ENCODE assay signal across 38 cellular contexts in genomic region chr1:41056907-41057306, GRCh38. TPM values are rescaled to one million over a fixed set of nuclear protein-coding genes. Genes with fewer than 3 reads are reported as not detected.
"Had no signal": no experiment of that assay in that cellular context is flagged by ENCODE, and none has a peak within 500 bp of the region (broad histone marks: within the 10 kb centered on the region; RNA-seq: fewer than 3 reads in every experiment).

No MANE protein-coding gene starts in this region.

- H3K4me3 ChIP-seq: adrenal gland, body of pancreas, coronary artery, dorsolateral prefrontal cortex, esophagus muscularis mucosa, gastrocnemius medialis, heart left ventricle had no signal

- H3K9me3 Mint-ChIP-seq: activated CD4-positive, alpha-beta memory T cell treated with anti-CD3 and anti-CD28 coated beads for 36 hours; activated CD4-positive, alpha-beta T cell treated with anti-CD3 and anti-CD28 coated beads, Interleukin-2, amount 10 ng/mL, durations not matched to agents 24 days and 14 days; activated naive CD4-positive, alpha-beta T cell treated with anti-CD3 and anti-CD28 coated beads for 36 hours; activated naive CD4-positive, alpha-beta T cell treated with anti-CD3 and anti-CD28 coated beads, Interleukin-2, amount 50 U/mL, for 24 hours; activated naive CD8-positive, alpha-beta T cell treated with anti-CD3 and anti-CD28 coated beads for 36 hours; activated naive CD8-positive, alpha-beta T cell treated with anti-CD3 and anti-CD28 coated beads, Interleukin-2, amount 50 U/mL, for 24 hours; activated T-helper 1 cell treated with anti-CD3 and anti-CD28 coated beads, Interleukin-12 subunit alpha, Interleukin-12 subunit beta, Interleukin-2, Interleukin-4 antibody, amounts not matched to agents 30 ng/mL and 10 ng/mL and 1 ng/mL, durations not matched to agents 14 hours and 24 hours and 36 hours; activated T-helper 2 cell treated with anti-CD3 and anti-CD28 coated beads, Interferon-gamma antibody, Interleukin-2, Interleukin-4, amounts not matched to agents 10 μg/mL and 5 μg/mL and 100 μg/mL, durations not matched to agents 14 hours and 24 hours and 36 hours; central memory CD8-positive, alpha-beta T cell; dendritic cell treated with granulocyte-macrophage colony-stimulating factor and Interleukin-4, amounts not matched to agents 40 ng/mL and 50 ng/mL, for 4 days; effector memory CD8-positive, alpha-beta T cell; T-helper 2 cell treated with Interferon-gamma antibody and Interleukin-4, amounts not matched to agents 5 μg/mL and 100 μg/mL, for 36 hours had no signal

- H3K9me3 ChIP-seq: adrenal gland, body of pancreas, gastrocnemius medialis had no signal

- H3K27me3 Mint-ChIP-seq: activated CD4-positive, alpha-beta memory T cell treated with anti-CD3 and anti-CD28 coated beads for 36 hours; activated CD4-positive, alpha-beta T cell treated with anti-CD3 and anti-CD28 coated beads for 36 hours; activated CD4-positive, alpha-beta T cell treated with anti-CD3 and anti-CD28 coated beads, Interleukin-2, amount 10 ng/mL, durations not matched to agents 24 days and 14 days; activated CD8-positive, alpha-beta memory T cell treated with anti-CD3 and anti-CD28 coated beads, Interleukin-2, amount 10 ng/mL, durations not matched to agents 7 days and 5 days; activated naive CD4-positive, alpha-beta T cell treated with anti-CD3 and anti-CD28 coated beads, Interleukin-2, amount 50 U/mL, for 24 hours; activated naive CD8-positive, alpha-beta T cell treated with anti-CD3 and anti-CD28 coated beads for 36 hours; activated naive CD8-positive, alpha-beta T cell treated with anti-CD3 and anti-CD28 coated beads, Interleukin-2, amount 50 U/mL, for 24 hours; central memory CD8-positive, alpha-beta T cell; dendritic cell treated with granulocyte-macrophage colony-stimulating factor and Interleukin-4, amounts not matched to agents 40 ng/mL and 50 ng/mL, for 4 days; effector memory CD8-positive, alpha-beta T cell; T-helper 17 cell had no signal

- H3K4me1 Mint-ChIP-seq: activated CD4-positive, alpha-beta T cell treated with anti-CD3 and anti-CD28 coated beads for 36 hours; activated CD4-positive, alpha-beta T cell treated with anti-CD3 and anti-CD28 coated beads, Interleukin-2, amount 10 ng/mL, durations not matched to agents 24 days and 14 days; activated CD8-positive, alpha-beta memory T cell treated with anti-CD3 and anti-CD28 coated beads, Interleukin-2, amount 10 ng/mL, durations not matched to agents 7 days and 5 days; activated naive CD4-positive, alpha-beta T cell treated with anti-CD3 and anti-CD28 coated beads, Interleukin-2, amount 50 U/mL, for 24 hours; activated naive CD8-positive, alpha-beta T cell treated with anti-CD3 and anti-CD28 coated beads for 36 hours; activated naive CD8-positive, alpha-beta T cell treated with anti-CD3 and anti-CD28 coated beads, Interleukin-2, amount 50 U/mL, for 24 hours; central memory CD8-positive, alpha-beta T cell had no signal

- H3K36me3 ChIP-seq: adrenal gland had no signal

- H3K27ac Mint-ChIP-seq: activated CD4-positive, alpha-beta memory T cell treated with anti-CD3 and anti-CD28 coated beads for 36 hours; activated CD4-positive, alpha-beta T cell treated with anti-CD3 and anti-CD28 coated beads for 36 hours; activated CD4-positive, alpha-beta T cell treated with anti-CD3 and anti-CD28 coated beads, Interleukin-2, amount 10 ng/mL, durations not matched to agents 24 days and 14 days; activated CD8-positive, alpha-beta memory T cell treated with anti-CD3 and anti-CD28 coated beads, Interleukin-2, amount 10 ng/mL, durations not matched to agents 7 days and 5 days; activated CD8-positive, alpha-beta T cell treated with anti-CD3 and anti-CD28 coated beads, Interleukin-2, amount 10 ng/mL, durations not matched to agents 7 days and 5 days; activated naive CD4-positive, alpha-beta T cell treated with anti-CD3 and anti-CD28 coated beads for 36 hours; activated naive CD4-positive, alpha-beta T cell treated with anti-CD3 and anti-CD28 coated beads, Interleukin-2, amount 50 U/mL, for 24 hours; activated naive CD8-positive, alpha-beta T cell treated with anti-CD3 and anti-CD28 coated beads for 36 hours; activated naive CD8-positive, alpha-beta T cell treated with anti-CD3 and anti-CD28 coated beads, Interleukin-2, amount 50 U/mL, for 24 hours; activated T-helper 1 cell treated with anti-CD3 and anti-CD28 coated beads, Interleukin-12 subunit alpha, Interleukin-12 subunit beta, Interleukin-2, Interleukin-4 antibody, amounts not matched to agents 30 ng/mL and 10 ng/mL and 1 ng/mL, durations not matched to agents 14 hours and 24 hours and 36 hours; activated T-helper 2 cell treated with anti-CD3 and anti-CD28 coated beads, Interferon-gamma antibody, Interleukin-2, Interleukin-4, amounts not matched to agents 10 μg/mL and 5 μg/mL and 100 μg/mL, durations not matched to agents 14 hours and 24 hours and 36 hours; dendritic cell treated with granulocyte-macrophage colony-stimulating factor and Interleukin-4, amounts not matched to agents 40 ng/mL and 50 ng/mL, for 4 days; effector memory CD8-positive, alpha-beta T cell; T-helper 17 cell; T-helper 2 cell treated with Interferon-gamma antibody and Interleukin-4, amounts not matched to agents 5 μg/mL and 100 μg/mL, for 36 hours had no signal

- DNase-seq: activated CD4-positive, alpha-beta memory T cell treated with anti-CD3 and anti-CD28 coated beads for 36 hours; activated CD4-positive, alpha-beta T cell treated with anti-CD3 and anti-CD28 coated beads for 36 hours; activated CD4-positive, CD25-positive, alpha-beta regulatory T cell; activated CD4-positive, CD25-positive, alpha-beta regulatory T cell treated with anti-CD3 and anti-CD28 coated beads, Interleukin-2, amount 50 U/mL, for 72 hours; activated CD8-positive, alpha-beta memory T cell treated with anti-CD3 and anti-CD28 coated beads, Interleukin-2, amount 10 ng/mL, durations not matched to agents 7 days and 5 days; activated CD8-positive, alpha-beta memory T cell treated with anti-CD3 and anti-CD28 coated beads, Interleukin-2, amount 50 U/mL, for 4 hours; activated CD8-positive, alpha-beta T cell treated with anti-CD3 and anti-CD28 coated beads, Interleukin-2, amount 10 ng/mL, durations not matched to agents 7 days and 5 days; activated effector memory CD4-positive, alpha-beta T cell treated with anti-CD3 and anti-CD28 coated beads, Interleukin-2, amount 50 U/mL, for 16 hours; activated naive CD4-positive, alpha-beta T cell treated with anti-CD3 and anti-CD28 coated beads for 36 hours; activated naive CD8-positive, alpha-beta T cell treated with anti-CD3 and anti-CD28 coated beads for 36 hours; activated naive CD8-positive, alpha-beta T cell treated with anti-CD3 and anti-CD28 coated beads, Interleukin-2, amount 50 U/mL, for 24 hours; activated T-cell treated with anti-CD3 and anti-CD28 coated beads, Interleukin-2, amount 50 U/mL, for 1 hour; activated T-cell treated with anti-CD3 and anti-CD28 coated beads, Interleukin-2, amount 50 U/mL, for 48 hours; adrenal gland; amygdala; aorta; body of pancreas; dorsolateral prefrontal cortex; effector CD4-positive, alpha-beta T cell; effector memory CD8-positive, alpha-beta T cell; erythroblast; foreskin keratinocyte; gastrocnemius medialis; glutamatergic neuron; heart left ventricle; T-helper 1 cell; T-helper 17 cell; T1000; WERI-Rb-1 had no signal

- ATAC-seq: activated CD4-positive, alpha-beta T cell treated with anti-CD3 and anti-CD28 coated beads for 36 hours; activated CD8-positive, alpha-beta memory T cell treated with anti-CD3 and anti-CD28 coated beads, Interleukin-2, amount 10 ng/mL, durations not matched to agents 7 days and 5 days; activated CD8-positive, alpha-beta T cell treated with anti-CD3 and anti-CD28 coated beads, Interleukin-2, amount 10 ng/mL, durations not matched to agents 7 days and 5 days; activated naive CD8-positive, alpha-beta T cell treated with anti-CD3 and anti-CD28 coated beads, Interleukin-2, amount 50 U/mL, for 24 hours; body of pancreas; effector memory CD8-positive, alpha-beta T cell; foreskin keratinocyte; gastrocnemius medialis; heart left ventricle; T-helper 17 cell had no signal

- H3K27me3 ChIP-seq: adrenal gland, body of pancreas, dorsolateral prefrontal cortex, esophagus muscularis mucosa, foreskin keratinocyte, gastrocnemius medialis, heart left ventricle had no signal

- H3K4me3 Mint-ChIP-seq: activated CD4-positive, alpha-beta memory T cell treated with anti-CD3 and anti-CD28 coated beads for 36 hours; activated CD4-positive, alpha-beta T cell treated with anti-CD3 and anti-CD28 coated beads for 36 hours; activated CD4-positive, alpha-beta T cell treated with anti-CD3 and anti-CD28 coated beads, Interleukin-2, amount 10 ng/mL, durations not matched to agents 24 days and 14 days; activated CD8-positive, alpha-beta memory T cell treated with anti-CD3 and anti-CD28 coated beads, Interleukin-2, amount 10 ng/mL, durations not matched to agents 7 days and 5 days; activated CD8-positive, alpha-beta T cell treated with anti-CD3 and anti-CD28 coated beads, Interleukin-2, amount 10 ng/mL, durations not matched to agents 7 days and 5 days; activated naive CD4-positive, alpha-beta T cell treated with anti-CD3 and anti-CD28 coated beads for 36 hours; activated naive CD4-positive, alpha-beta T cell treated with anti-CD3 and anti-CD28 coated beads, Interleukin-2, amount 50 U/mL, for 24 hours; activated naive CD8-positive, alpha-beta T cell treated with anti-CD3 and anti-CD28 coated beads for 36 hours; activated naive CD8-positive, alpha-beta T cell treated with anti-CD3 and anti-CD28 coated beads, Interleukin-2, amount 50 U/mL, for 24 hours; activated T-helper 1 cell treated with anti-CD3 and anti-CD28 coated beads, Interleukin-12 subunit alpha, Interleukin-12 subunit beta, Interleukin-2, Interleukin-4 antibody, amounts not matched to agents 30 ng/mL and 10 ng/mL and 1 ng/mL, durations not matched to agents 14 hours and 24 hours and 36 hours; central memory CD8-positive, alpha-beta T cell; dendritic cell treated with granulocyte-macrophage colony-stimulating factor and Interleukin-4, amounts not matched to agents 40 ng/mL and 50 ng/mL, for 4 days; effector memory CD8-positive, alpha-beta T cell; T-helper 17 cell; T-helper 2 cell treated with Interferon-gamma antibody and Interleukin-4, amounts not matched to agents 5 μg/mL and 100 μg/mL, for 36 hours had no signal

- H3K4me1 ChIP-seq: adrenal gland, body of pancreas, esophagus muscularis mucosa, foreskin keratinocyte, gastrocnemius medialis, heart left ventricle had no signal

- H3K27ac ChIP-seq: adrenal gland, body of pancreas, coronary artery, dorsolateral prefrontal cortex, esophagus muscularis mucosa, foreskin keratinocyte, gastrocnemius medialis, heart left ventricle, WERI-Rb-1 had no signal

RNA-seq across cellular contexts. Expression of gene SLFNL1, which starts 35.4 kb away (rescaled TPM):
- polyA plus RNA-seq: foreskin keratinocyte had no signal
